Comparison of ENCODE assay signal across 1 cellular context in the genomic region with DNA sequence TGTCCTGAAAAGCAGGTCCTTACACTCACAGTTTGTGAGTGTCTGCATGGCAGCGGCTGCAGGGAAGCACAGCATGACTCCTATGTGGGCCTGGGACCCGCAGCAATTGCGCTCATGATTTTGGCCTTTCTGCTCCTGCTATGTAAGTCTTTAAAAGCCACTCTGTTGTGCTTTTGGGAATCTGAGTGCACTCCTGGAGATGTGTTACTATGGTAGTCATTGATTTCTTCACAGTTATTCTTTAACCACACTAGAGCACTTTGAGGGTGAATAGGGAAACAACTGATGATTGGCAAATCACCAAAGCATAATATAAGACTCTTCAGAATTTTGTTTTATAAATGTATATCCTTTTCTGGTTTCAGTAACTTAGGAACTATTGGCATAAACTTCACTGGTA.
TF ChIP-seq lines count a peak whose summit lies in the region.

No MANE protein-coding gene starts in this region.

TF ChIP-seq in HepG2, 621 proteins besides CTCF, POLR2A, EP300 and RAD21:
- TF ChIP-seq CC2D1A (CRISPR knock-in tag; IDR thresholded peaks at IDR 0.05) = no peak
- TF ChIP-seq RBFOX2 (IDR thresholded peaks at IDR 0.05; ENCODE audit: low read depth, low read length) = no peak
- TF ChIP-seq WIZ (CRISPR knock-in tag; IDR thresholded peaks at IDR 0.05) = no peak
